Comparison of ENCODE assay signal across 13 cellular contexts in genomic region chr18:46161721-46162421, GRCh38.
"Had no signal": no experiment of that assay in that cellular context is flagged by ENCODE, and none has a peak within 500 bp of the region (broad histone marks: within the 10 kb centered on the region; RNA-seq: fewer than 3 reads in every experiment).

No MANE protein-coding gene starts in this region.

- H3K27me3 Mint-ChIP-seq: naive thymus-derived CD8-positive, alpha-beta T cell; type B pancreatic cell had no signal

- H3K4me3 ChIP-seq: hepatocyte, mucosa of descending colon, right atrium auricular region had no signal

- H3K27me3 ChIP-seq: foreskin keratinocyte, hepatocyte, neutrophil, right atrium auricular region had no signal

- H3K9me3 Mint-ChIP-seq: naive thymus-derived CD8-positive, alpha-beta T cell had no signal

- H3K27ac Mint-ChIP-seq: type B pancreatic cell had no signal

- H3K36me3 Mint-ChIP-seq: naive thymus-derived CD8-positive, alpha-beta T cell had no signal

- H2AFZ ChIP-seq: hepatocyte had no signal

- H3K4me2 ChIP-seq: hepatocyte had no signal

- H3K9me3 ChIP-seq: mucosa of descending colon, neutrophil, right atrium auricular region had no signal

- H3K4me3 Mint-ChIP-seq: naive thymus-derived CD8-positive, alpha-beta T cell; type B pancreatic cell had no signal

- H3K4me1 ChIP-seq: right atrium auricular region had no signal

- H3K36me3 ChIP-seq: neutrophil, right atrium auricular region had no signal

- ATAC-seq: foreskin keratinocyte; left colon; mucosa of descending colon; naive thymus-derived CD8-positive, alpha-beta T cell had no signal

- H3K79me2 ChIP-seq: hepatocyte had no signal

- DNase-seq: dermis blood vessel endothelial cell; foreskin keratinocyte; head of caudate nucleus; left colon; mucosa of descending colon; naive thymus-derived CD8-positive, alpha-beta T cell; small intestine; stimulated activated CD4-positive, alpha-beta T cell treated with anti-CD3 and anti-CD28 coated beads, Interleukin-2, amount 100 ng/mL, for 48 hours; stimulated activated naive CD4-positive, alpha-beta T cell treated with Interleukin-2 at 50 U/mL for 16 hours had no signal

- H3K27ac ChIP-seq: foreskin keratinocyte, hepatocyte, neutrophil, right atrium auricular region had no signal
